Comparison of ENCODE assay signal across 22 cellular contexts in genomic region chr16:88752386-88753002, GRCh38.
"Had no signal": no experiment of that assay in that cellular context is flagged by ENCODE, and none has a peak within 500 bp of the region (broad histone marks: within the 10 kb centered on the region; RNA-seq: fewer than 3 reads in every experiment).

No MANE protein-coding gene starts in this region.

- DNase-seq: dorsolateral prefrontal cortex; effector CD4-positive, alpha-beta T cell; foreskin fibroblast; gastrocnemius medialis; head of caudate nucleus; left ventricle myocardium superior; lower lobe of right lung; naive thymus-derived CD8-positive, alpha-beta T cell; nephron progenitor cell; stimulated activated CD4-positive, alpha-beta T cell treated with anti-CD3 and anti-CD28 coated beads, Interleukin-12 subunit alpha, Interleukin-12 subunit beta, amount 100 ng/mL, for 4 hours; stimulated activated CD4-positive, alpha-beta T cell treated with anti-CD3 and anti-CD28 coated beads, Interleukin-1b, Interleukin-23, amount 100 ng/mL, for 48 hours; stimulated activated CD4-positive, alpha-beta T cell treated with anti-CD3 and anti-CD28 coated beads, Interleukin-4, amount 100 ng/mL, for 1 hour; stimulated activated CD8-positive, alpha-beta memory T cell treated with anti-CD3 and anti-CD28 coated beads, Interleukin-4, amount 100 ng/mL, for 48 hours; stimulated activated naive CD8-positive, alpha-beta T cell treated with anti-CD3 and anti-CD28 coated beads, Interleukin-15, Interleukin-2, amounts not matched to agents 100 U/mL and 50 U/mL, for 24 hours; testis; tibial artery had no signal

- H3K36me3 ChIP-seq: gastrocnemius medialis, neutrophil had no signal

- H3K9me3 Mint-ChIP-seq: naive thymus-derived CD8-positive, alpha-beta T cell; nephron progenitor cell; type B pancreatic cell had no signal

- H3K9ac ChIP-seq: parathyroid adenoma had no signal

- H3K9me3 ChIP-seq: gastrocnemius medialis, lower lobe of right lung, neutrophil, testis, tibial artery had no signal

- H3K79me2 ChIP-seq: parathyroid adenoma had no signal

- H3K4me2 ChIP-seq: smooth muscle cell had no signal

- H3K27me3 Mint-ChIP-seq: naive thymus-derived CD8-positive, alpha-beta T cell; progenitor cell of endocrine pancreas; type B pancreatic cell had no signal

- H3K4me3 Mint-ChIP-seq: naive thymus-derived CD8-positive, alpha-beta T cell; nephron progenitor cell; type B pancreatic cell had no signal

- H3K27ac ChIP-seq: dorsolateral prefrontal cortex, gastrocnemius medialis, lower lobe of right lung, neutrophil, parathyroid adenoma, testis, tibial artery had no signal

- H3K4me3 ChIP-seq: dorsolateral prefrontal cortex, gastrocnemius medialis, lower lobe of right lung, smooth muscle cell, testis, tibial artery had no signal

- H2AFZ ChIP-seq: parathyroid adenoma had no signal

- H3K4me1 ChIP-seq: gastrocnemius medialis, parathyroid adenoma, testis had no signal

- ATAC-seq: gastrocnemius medialis; left ventricle myocardium superior; lower lobe of right lung; naive thymus-derived CD8-positive, alpha-beta T cell; sciatic nerve; stimulated activated naive CD8-positive, alpha-beta T cell treated with anti-CD3 and anti-CD28 coated beads, Interleukin-15, Interleukin-2, amounts not matched to agents 100 U/mL and 50 U/mL, for 24 hours had no signal

- H3K36me3 Mint-ChIP-seq: naive thymus-derived CD8-positive, alpha-beta T cell; type B pancreatic cell had no signal

- H3K27ac Mint-ChIP-seq: nephron progenitor cell, progenitor cell of endocrine pancreas, type B pancreatic cell had no signal

- H3K27me3 ChIP-seq: dorsolateral prefrontal cortex, gastrocnemius medialis, neutrophil, testis, tibial artery had no signal
